ENCODE assay signal across 1 cellular context in the genomic region with DNA sequence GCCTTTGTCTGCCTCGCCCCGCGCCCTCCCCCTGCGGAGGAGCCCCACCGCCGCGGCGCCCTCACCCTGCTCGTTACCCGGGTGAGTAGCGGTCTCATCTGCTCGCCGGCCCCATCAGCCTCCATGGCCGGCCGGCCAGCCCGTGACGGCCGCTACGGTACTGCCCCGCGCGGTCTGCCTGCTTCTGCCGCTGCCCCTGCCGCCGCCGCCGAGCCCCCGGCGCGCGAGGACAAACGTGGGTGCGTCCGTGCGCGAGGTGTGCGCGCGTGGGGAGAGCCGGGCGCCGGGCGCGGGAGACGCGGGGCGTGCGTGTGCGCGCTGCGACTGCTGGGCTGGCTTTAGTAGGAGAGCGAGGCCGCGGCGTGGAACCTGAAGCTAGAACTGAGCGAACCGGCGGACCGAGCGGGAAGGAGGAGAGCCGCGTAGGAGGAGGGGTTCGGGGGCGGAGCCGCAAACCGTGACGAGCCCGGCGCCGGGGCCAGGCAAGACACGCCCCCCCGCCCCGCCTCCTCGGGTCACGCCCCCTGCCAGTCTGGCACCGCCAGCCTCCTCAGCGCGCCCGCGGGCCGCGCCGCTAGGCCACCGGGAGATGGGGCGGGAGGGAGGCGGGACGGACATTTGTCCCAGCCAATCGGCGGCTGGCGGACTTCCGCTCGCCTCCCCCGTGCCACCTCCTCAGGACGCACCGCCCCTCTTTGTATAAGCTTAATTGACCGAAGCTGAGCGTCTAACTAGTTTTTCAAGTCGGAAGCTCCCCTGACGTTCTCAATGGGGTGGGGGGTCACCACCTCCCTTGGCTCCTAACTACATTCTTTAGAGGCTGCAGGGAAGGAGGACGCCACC.
TF ChIP-seq lines count a peak whose summit lies in the region.

A gene (minus strand): TSS at position 383 of the 843 bp plus-strand sequence. CDS start 258 bp downstream, at position 125.

TF ChIP-seq in HepG2, 621 proteins besides CTCF, POLR2A, EP300 and RAD21 (continued from another document and continues in another):
- TF ChIP-seq, protein P1, sequence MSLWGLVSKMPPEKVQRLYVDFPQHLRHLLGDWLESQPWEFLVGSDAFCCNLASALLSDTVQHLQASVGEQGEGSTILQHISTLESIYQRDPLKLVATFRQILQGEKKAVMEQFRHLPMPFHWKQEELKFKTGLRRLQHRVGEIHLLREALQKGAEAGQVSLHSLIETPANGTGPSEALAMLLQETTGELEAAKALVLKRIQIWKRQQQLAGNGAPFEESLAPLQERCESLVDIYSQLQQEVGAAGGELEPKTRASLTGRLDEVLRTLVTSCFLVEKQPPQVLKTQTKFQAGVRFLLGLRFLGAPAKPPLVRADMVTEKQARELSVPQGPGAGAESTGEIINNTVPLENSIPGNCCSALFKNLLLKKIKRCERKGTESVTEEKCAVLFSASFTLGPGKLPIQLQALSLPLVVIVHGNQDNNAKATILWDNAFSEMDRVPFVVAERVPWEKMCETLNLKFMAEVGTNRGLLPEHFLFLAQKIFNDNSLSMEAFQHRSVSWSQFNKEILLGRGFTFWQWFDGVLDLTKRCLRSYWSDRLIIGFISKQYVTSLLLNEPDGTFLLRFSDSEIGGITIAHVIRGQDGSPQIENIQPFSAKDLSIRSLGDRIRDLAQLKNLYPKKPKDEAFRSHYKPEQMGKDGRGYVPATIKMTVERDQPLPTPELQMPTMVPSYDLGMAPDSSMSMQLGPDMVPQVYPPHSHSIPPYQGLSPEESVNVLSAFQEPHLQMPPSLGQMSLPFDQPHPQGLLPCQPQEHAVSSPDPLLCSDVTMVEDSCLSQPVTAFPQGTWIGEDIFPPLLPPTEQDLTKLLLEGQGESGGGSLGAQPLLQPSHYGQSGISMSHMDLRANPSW (CRISPR knock-in tag; IDR thresholded peaks at IDR 0.05; ENCODE audit: borderline replicate concordance), result no peak
- TF ChIP-seq MIXL1 (CRISPR knock-in tag; IDR thresholded peaks at IDR 0.05), result no peak
- peak; percentile 64; the same call in 1 of the 2 replicates for TF ChIP-seq SMAD9 (CRISPR knock-in tag; IDR thresholded peaks at IDR 0.05)
- TF ChIP-seq IRX3 (CRISPR knock-in tag; IDR thresholded peaks at IDR 0.05; ENCODE audit: borderline replicate concordance, low read depth), result peak; percentile 91
- 0 out of 2 replicates have a peak, but pooled peaks have one; percentile 37 for TF ChIP-seq SALL2 (CRISPR knock-in tag; IDR thresholded peaks at IDR 0.05)
- TF ChIP-seq, protein P2, sequence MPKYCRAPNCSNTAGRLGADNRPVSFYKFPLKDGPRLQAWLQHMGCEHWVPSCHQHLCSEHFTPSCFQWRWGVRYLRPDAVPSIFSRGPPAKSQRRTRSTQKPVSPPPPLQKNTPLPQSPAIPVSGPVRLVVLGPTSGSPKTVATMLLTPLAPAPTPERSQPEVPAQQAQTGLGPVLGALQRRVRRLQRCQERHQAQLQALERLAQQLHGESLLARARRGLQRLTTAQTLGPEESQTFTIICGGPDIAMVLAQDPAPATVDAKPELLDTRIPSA (CRISPR knock-in tag; IDR thresholded peaks at IDR 0.05; ENCODE audit: borderline replicate concordance), result no peak
- TF ChIP-seq, protein P3, sequence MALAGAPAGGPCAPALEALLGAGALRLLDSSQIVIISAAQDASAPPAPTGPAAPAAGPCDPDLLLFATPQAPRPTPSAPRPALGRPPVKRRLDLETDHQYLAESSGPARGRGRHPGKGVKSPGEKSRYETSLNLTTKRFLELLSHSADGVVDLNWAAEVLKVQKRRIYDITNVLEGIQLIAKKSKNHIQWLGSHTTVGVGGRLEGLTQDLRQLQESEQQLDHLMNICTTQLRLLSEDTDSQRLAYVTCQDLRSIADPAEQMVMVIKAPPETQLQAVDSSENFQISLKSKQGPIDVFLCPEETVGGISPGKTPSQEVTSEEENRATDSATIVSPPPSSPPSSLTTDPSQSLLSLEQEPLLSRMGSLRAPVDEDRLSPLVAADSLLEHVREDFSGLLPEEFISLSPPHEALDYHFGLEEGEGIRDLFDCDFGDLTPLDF (CRISPR knock-in tag; IDR thresholded peaks at IDR 0.05), result no peak
- TF ChIP-seq KLF11 (CRISPR knock-in tag; IDR thresholded peaks at IDR 0.05), result no peak
- TF ChIP-seq, protein P4, sequence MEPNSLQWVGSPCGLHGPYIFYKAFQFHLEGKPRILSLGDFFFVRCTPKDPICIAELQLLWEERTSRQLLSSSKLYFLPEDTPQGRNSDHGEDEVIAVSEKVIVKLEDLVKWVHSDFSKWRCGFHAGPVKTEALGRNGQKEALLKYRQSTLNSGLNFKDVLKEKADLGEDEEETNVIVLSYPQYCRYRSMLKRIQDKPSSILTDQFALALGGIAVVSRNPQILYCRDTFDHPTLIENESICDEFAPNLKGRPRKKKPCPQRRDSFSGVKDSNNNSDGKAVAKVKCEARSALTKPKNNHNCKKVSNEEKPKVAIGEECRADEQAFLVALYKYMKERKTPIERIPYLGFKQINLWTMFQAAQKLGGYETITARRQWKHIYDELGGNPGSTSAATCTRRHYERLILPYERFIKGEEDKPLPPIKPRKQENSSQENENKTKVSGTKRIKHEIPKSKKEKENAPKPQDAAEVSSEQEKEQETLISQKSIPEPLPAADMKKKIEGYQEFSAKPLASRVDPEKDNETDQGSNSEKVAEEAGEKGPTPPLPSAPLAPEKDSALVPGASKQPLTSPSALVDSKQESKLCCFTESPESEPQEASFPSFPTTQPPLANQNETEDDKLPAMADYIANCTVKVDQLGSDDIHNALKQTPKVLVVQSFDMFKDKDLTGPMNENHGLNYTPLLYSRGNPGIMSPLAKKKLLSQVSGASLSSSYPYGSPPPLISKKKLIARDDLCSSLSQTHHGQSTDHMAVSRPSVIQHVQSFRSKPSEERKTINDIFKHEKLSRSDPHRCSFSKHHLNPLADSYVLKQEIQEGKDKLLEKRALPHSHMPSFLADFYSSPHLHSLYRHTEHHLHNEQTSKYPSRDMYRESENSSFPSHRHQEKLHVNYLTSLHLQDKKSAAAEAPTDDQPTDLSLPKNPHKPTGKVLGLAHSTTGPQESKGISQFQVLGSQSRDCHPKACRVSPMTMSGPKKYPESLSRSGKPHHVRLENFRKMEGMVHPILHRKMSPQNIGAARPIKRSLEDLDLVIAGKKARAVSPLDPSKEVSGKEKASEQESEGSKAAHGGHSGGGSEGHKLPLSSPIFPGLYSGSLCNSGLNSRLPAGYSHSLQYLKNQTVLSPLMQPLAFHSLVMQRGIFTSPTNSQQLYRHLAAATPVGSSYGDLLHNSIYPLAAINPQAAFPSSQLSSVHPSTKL (CRISPR knock-in tag; IDR thresholded peaks at IDR 0.05), result peak; percentile 48; the same call in 1 of the 2 replicates
- TF ChIP-seq GATAD1 (CRISPR knock-in tag; IDR thresholded peaks at IDR 0.05), result peak; percentile 40; the same call in 1 of the 2 replicates
- TF ChIP-seq MTF1 (CRISPR knock-in tag; IDR thresholded peaks at IDR 0.05), result no peak
- TF ChIP-seq, protein P5, sequence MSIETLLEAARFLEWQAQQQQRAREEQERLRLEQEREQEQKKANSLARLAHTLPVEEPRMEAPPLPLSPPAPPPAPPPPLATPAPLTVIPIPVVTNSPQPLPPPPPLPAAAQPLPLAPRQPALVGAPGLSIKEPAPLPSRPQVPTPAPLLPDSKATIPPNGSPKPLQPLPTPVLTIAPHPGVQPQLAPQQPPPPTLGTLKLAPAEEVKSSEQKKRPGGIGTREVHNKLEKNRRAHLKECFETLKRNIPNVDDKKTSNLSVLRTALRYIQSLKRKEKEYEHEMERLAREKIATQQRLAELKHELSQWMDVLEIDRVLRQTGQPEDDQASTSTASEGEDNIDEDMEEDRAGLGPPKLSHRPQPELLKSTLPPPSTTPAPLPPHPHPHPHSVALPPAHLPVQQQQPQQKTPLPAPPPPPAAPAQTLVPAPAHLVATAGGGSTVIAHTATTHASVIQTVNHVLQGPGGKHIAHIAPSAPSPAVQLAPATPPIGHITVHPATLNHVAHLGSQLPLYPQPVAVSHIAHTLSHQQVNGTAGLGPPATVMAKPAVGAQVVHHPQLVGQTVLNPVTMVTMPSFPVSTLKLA (IDR thresholded peaks at IDR 0.05), result peak; percentile 24; the same call in 1 of the 2 replicates
- no peak for TF ChIP-seq MAF1 (CRISPR knock-in tag; IDR thresholded peaks at IDR 0.05; ENCODE audit: borderline replicate concordance)
- TF ChIP-seq, protein P6, sequence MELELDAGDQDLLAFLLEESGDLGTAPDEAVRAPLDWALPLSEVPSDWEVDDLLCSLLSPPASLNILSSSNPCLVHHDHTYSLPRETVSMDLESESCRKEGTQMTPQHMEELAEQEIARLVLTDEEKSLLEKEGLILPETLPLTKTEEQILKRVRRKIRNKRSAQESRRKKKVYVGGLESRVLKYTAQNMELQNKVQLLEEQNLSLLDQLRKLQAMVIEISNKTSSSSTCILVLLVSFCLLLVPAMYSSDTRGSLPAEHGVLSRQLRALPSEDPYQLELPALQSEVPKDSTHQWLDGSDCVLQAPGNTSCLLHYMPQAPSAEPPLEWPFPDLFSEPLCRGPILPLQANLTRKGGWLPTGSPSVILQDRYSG (CRISPR knock-in tag; IDR thresholded peaks at IDR 0.05), result peak; percentile 82; the same call in 1 of the 2 replicates
- no peak for TF ChIP-seq ZNF354B (CRISPR knock-in tag; IDR thresholded peaks at IDR 0.05)
- TF ChIP-seq ZNF83 (CRISPR knock-in tag; IDR thresholded peaks at IDR 0.05; ENCODE audit: borderline replicate concordance), result no peak
- TF ChIP-seq, protein P7, sequence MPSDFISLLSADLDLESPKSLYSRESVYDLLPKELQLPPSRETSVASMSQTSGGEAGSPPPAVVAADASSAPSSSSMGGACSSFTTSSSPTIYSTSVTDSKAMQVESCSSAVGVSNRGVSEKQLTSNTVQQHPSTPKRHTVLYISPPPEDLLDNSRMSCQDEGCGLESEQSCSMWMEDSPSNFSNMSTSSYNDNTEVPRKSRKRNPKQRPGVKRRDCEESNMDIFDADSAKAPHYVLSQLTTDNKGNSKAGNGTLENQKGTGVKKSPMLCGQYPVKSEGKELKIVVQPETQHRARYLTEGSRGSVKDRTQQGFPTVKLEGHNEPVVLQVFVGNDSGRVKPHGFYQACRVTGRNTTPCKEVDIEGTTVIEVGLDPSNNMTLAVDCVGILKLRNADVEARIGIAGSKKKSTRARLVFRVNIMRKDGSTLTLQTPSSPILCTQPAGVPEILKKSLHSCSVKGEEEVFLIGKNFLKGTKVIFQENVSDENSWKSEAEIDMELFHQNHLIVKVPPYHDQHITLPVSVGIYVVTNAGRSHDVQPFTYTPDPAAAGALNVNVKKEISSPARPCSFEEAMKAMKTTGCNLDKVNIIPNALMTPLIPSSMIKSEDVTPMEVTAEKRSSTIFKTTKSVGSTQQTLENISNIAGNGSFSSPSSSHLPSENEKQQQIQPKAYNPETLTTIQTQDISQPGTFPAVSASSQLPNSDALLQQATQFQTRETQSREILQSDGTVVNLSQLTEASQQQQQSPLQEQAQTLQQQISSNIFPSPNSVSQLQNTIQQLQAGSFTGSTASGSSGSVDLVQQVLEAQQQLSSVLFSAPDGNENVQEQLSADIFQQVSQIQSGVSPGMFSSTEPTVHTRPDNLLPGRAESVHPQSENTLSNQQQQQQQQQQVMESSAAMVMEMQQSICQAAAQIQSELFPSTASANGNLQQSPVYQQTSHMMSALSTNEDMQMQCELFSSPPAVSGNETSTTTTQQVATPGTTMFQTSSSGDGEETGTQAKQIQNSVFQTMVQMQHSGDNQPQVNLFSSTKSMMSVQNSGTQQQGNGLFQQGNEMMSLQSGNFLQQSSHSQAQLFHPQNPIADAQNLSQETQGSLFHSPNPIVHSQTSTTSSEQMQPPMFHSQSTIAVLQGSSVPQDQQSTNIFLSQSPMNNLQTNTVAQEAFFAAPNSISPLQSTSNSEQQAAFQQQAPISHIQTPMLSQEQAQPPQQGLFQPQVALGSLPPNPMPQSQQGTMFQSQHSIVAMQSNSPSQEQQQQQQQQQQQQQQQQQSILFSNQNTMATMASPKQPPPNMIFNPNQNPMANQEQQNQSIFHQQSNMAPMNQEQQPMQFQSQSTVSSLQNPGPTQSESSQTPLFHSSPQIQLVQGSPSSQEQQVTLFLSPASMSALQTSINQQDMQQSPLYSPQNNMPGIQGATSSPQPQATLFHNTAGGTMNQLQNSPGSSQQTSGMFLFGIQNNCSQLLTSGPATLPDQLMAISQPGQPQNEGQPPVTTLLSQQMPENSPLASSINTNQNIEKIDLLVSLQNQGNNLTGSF (CRISPR knock-in tag; IDR thresholded peaks at IDR 0.05), result peak; percentile 80; the same call in 1 of the 2 replicates
- peak; percentile 25 for TF ChIP-seq PHF5A (CRISPR knock-in tag; IDR thresholded peaks at IDR 0.05; ENCODE audit: low read depth, unreplicated experiment)
- 0 out of 2 replicates have a peak, but pooled peaks have one; percentile 21 for TF ChIP-seq ZNF772 (CRISPR knock-in tag; IDR thresholded peaks at IDR 0.05)
- 0 out of 2 replicates have a peak, but pooled peaks have one; percentile 47 for TF ChIP-seq SMAD3 (CRISPR knock-in tag; IDR thresholded peaks at IDR 0.05)
- no peak for TF ChIP-seq ZZZ3 (CRISPR knock-in tag; IDR thresholded peaks at IDR 0.05; ENCODE audit: borderline replicate concordance)
- no peak for TF ChIP-seq FOXK2 (IDR thresholded peaks at IDR 0.05)
- TF ChIP-seq SATB2 (CRISPR knock-in tag; IDR thresholded peaks at IDR 0.05), result no peak
- TF ChIP-seq, protein P8, sequence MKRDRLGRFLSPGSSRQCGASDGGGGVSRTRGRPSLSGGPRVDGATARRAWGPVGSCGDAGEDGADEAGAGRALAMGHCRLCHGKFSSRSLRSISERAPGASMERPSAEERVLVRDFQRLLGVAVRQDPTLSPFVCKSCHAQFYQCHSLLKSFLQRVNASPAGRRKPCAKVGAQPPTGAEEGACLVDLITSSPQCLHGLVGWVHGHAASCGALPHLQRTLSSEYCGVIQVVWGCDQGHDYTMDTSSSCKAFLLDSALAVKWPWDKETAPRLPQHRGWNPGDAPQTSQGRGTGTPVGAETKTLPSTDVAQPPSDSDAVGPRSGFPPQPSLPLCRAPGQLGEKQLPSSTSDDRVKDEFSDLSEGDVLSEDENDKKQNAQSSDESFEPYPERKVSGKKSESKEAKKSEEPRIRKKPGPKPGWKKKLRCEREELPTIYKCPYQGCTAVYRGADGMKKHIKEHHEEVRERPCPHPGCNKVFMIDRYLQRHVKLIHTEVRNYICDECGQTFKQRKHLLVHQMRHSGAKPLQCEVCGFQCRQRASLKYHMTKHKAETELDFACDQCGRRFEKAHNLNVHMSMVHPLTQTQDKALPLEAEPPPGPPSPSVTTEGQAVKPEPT (CRISPR knock-in tag; IDR thresholded peaks at IDR 0.05; ENCODE audit: low read depth), result no peak; the same call in 1 of the 2 replicates
- TF ChIP-seq, protein P9, sequence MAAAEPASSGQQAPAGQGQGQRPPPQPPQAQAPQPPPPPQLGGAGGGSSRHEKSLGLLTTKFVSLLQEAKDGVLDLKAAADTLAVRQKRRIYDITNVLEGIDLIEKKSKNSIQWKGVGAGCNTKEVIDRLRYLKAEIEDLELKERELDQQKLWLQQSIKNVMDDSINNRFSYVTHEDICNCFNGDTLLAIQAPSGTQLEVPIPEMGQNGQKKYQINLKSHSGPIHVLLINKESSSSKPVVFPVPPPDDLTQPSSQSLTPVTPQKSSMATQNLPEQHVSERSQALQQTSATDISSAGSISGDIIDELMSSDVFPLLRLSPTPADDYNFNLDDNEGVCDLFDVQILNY (CRISPR knock-in tag; conservative IDR thresholded peaks at IDR 0.05), result peak; percentile 21; the same call in 1 of the 2 replicates
- TF ChIP-seq FOXK1 (CRISPR knock-in tag; IDR thresholded peaks at IDR 0.05; ENCODE audit: borderline replicate concordance, low read depth), result no peak
- TF ChIP-seq ZSCAN31 (CRISPR knock-in tag; IDR thresholded peaks at IDR 0.05; ENCODE audit: low read depth), result no peak
- 0 out of 2 replicates have a peak, but pooled peaks have one; percentile 6 for TF ChIP-seq ZNF644 (CRISPR knock-in tag; IDR thresholded peaks at IDR 0.05; ENCODE audit: low read depth)
- TF ChIP-seq RFXAP (CRISPR knock-in tag; IDR thresholded peaks at IDR 0.05; ENCODE audit: borderline replicate concordance), result peak; percentile 79; the same call in 1 of the 2 replicates
- TF ChIP-seq TOE1 (CRISPR knock-in tag; IDR thresholded peaks at IDR 0.05), result no peak
- TF ChIP-seq SKI (IDR thresholded peaks at IDR 0.05; ENCODE audit: partially characterized antibody), result peak; percentile 46
